8 cellular contexts compared by ENCODE assay signal in genomic region chr20:62953839-62954703, GRCh38. TPM values are rescaled to one million over a fixed set of nuclear protein-coding genes. Genes with fewer than 3 reads are reported as not detected.
A peak's percentile ranks its signal among the peaks of the same experiment; 100 is the strongest.
DNase-seq lines count a peak whose midpoint lies in the region; ATAC-seq and TF ChIP-seq lines count a peak whose summit lies in the region.

No MANE protein-coding gene starts in this region.

- TF ChIP-seq POLR2A in stomach (IDR thresholded peaks at IDR 0.05), result no peak

- H3K27me3 ChIP-seq in mucosa of stomach (ENCODE audit: control insufficient read depth, insufficient read depth, low read length) (no peaks in the 10 kb centered on the region), stomach (no peaks in the 10 kb centered on the region)

- peak; percentile 79 for DNase-seq in NCI-H82 (lab: John Stamatoyannopoulos, UW)
- no peak for DNase-seq in NCI-H82 treated with DMSO at 0.1 percent for 48 hours (lab: John Stamatoyannopoulos, UW; ENCODE audit: unreplicated experiment)
- DNase-seq in NCI-H510A treated with DMSO at 0.1 percent for 48 hours (lab: John Stamatoyannopoulos, UW), result peak; percentile 29
- peak; percentile 31 to 45 for DNase-seq in activated CD8-positive, alpha-beta memory T cell treated with anti-CD3 and anti-CD28 coated beads for 4 hours (ENCODE audit: low read depth in 2 of 2)
- DNase-seq in epithelial cell of esophagus (ENCODE audit: low read depth), result peak; percentile 27
- DNase-seq in stomach, result peak; percentile 75

- WGBS in stomach, 5 donors, result 4 to 10% (median 4%) methylated on average over 22 to 32 of the region's 32 CpGs

- peak; percentile 48 for ATAC-seq in HG03039 (IDR thresholded peaks at IDR 0.05; ENCODE audit: unreplicated experiment)

- H3K9me3 ChIP-seq in mucosa of stomach (ENCODE audit: control insufficient read depth, low read length) (no peaks in the 10 kb centered on the region), stomach (no peaks in the 10 kb centered on the region)

- H3K27ac ChIP-seq in stomach, result peak overlapping the region; percentile 81 to 92 (median 86)

- H3K4me3 ChIP-seq in epithelial cell of esophagus (ENCODE audit: low read length) (no peak overlapping the region), mucosa of stomach (ENCODE audit: low read length) (peak overlapping the region; percentile 26), stomach (peak overlapping the region; percentile 33 to 50 (median 48))

- TF ChIP-seq CTCF in epithelial cell of esophagus (IDR thresholded peaks at IDR 0.05; ENCODE audit: insufficient read depth, low read depth, low read length, missing control alignments) (no peak), stomach (IDR thresholded peaks at IDR 0.05) (no peak)

- H3K36me3 ChIP-seq in mucosa of stomach (ENCODE audit: control insufficient read depth, insufficient read depth, low read length), result peaks cover 8% of the 10 kb centered on the region
- H3K36me3 ChIP-seq in stomach, result peaks cover 10 to 47% (median 27%) of the 10 kb centered on the region in 4 donors

- peaks cover 46% of the 10 kb centered on the region for H3K4me1 ChIP-seq in mucosa of stomach (ENCODE audit: control insufficient read depth, insufficient read depth, low read length)
- H3K4me1 ChIP-seq in stomach, result peaks cover 37 to 53% (median 47%) of the 10 kb centered on the region in 4 donors

- no peak for TF ChIP-seq EP300 in stomach (IDR thresholded peaks at IDR 0.05)

- peak overlapping the region; percentile 82 for H3K9ac ChIP-seq in mucosa of stomach (ENCODE audit: low read length)

- intact Hi-C loops in stomach (cut with DNase I; ENCODE audit: low total_unique reads), result no loop called here

RNA-seq across cellular contexts. Expression of gene SLC17A9, which starts 1.6 kb away (rescaled TPM):
- total RNA-seq in stomach, result 10 to 100 TPM in 4 of 5 donors, 1 to 10 TPM in 1; 9.0 to 76.4 (median 18.7) TPM
- 1 to 10 TPM; 1.1 to 10.0 (median 5.8) TPM for polyA plus RNA-seq in stomach

RNA-seq across cellular contexts. Expression of gene GID8, which starts 16.1 kb away (rescaled TPM):
- total RNA-seq in stomach, result 10 to 100 TPM; 12.3 to 39.3 (median 19.2) TPM
- 10 to 100 TPM; 10.8 to 13.6 (median 12.5) TPM for polyA plus RNA-seq in stomach

RNA-seq across cellular contexts. Expression of gene DIDO1, which starts 27.8 kb away (rescaled TPM):
- total RNA-seq in stomach, result 100 to 1,000 TPM in 1 of 5 donors, 10 to 100 TPM in 4; 56.0 to 117 (median 74.2) TPM
- 10 to 100 TPM in 2 of 3 donors, 1 to 10 TPM in 1; 8.1 to 14.2 (median 14.1) TPM for polyA plus RNA-seq in stomach

RNA-seq across cellular contexts. Expression of gene BHLHE23, which starts 52.7 kb away (rescaled TPM):
- under 1 TPM in 1 of 5 donors, not detected in 4; 0.55 TPM for total RNA-seq in stomach
- not detected for polyA plus RNA-seq in stomach
